13 cellular contexts compared by ENCODE assay signal in genomic region chr13:39892731-39893293, GRCh38.
A peak's percentile ranks its signal among the peaks of the same experiment; 100 is the strongest.
DNase-seq lines count a peak whose midpoint lies in the region; ATAC-seq and TF ChIP-seq lines count a peak whose summit lies in the region.
"Had no signal": no experiment of that assay in that cellular context is flagged by ENCODE, and none has a peak within 500 bp of the region (broad histone marks: within the 10 kb centered on the region; RNA-seq: fewer than 3 reads in every experiment).

No MANE protein-coding gene starts in this region.

- H3K4me2 ChIP-seq in hepatocyte: no peak overlapping the region

- peak; percentile 70 to 94 (median 84) for ATAC-seq in heart right ventricle
- ATAC-seq: stimulated activated memory B cell treated with anti-CD40 and anti-IgM and Interleukin-4, amounts not matched to agents 10 μg/mL and 1 μg/mL and 100 μg/mL, for 72 hours had no signal

- peak overlapping the region; percentile 97 for H3K27ac ChIP-seq in SK-N-MC
- peak overlapping the region in 9 of 10 donors; percentile 18 to 60 (median 39) for H3K27ac ChIP-seq in heart right ventricle
- H3K27ac ChIP-seq in hepatocyte: no peak overlapping the region

- peak overlapping the region; percentile 15 for H3K4me3 Mint-ChIP-seq in activated T-helper 2 cell treated with anti-CD3 and anti-CD28 coated beads, Interferon-gamma antibody, Interleukin-2, Interleukin-4, amounts not matched to agents 10 μg/mL and 5 μg/mL and 100 μg/mL, durations not matched to agents 14 hours and 24 hours and 36 hours (ENCODE audit: low read depth)
- peak overlapping the region; percentile 54 for H3K4me3 Mint-ChIP-seq in stimulated activated naive CD8-positive, alpha-beta T cell treated with anti-CD3 and anti-CD28 coated beads, Interleukin-15, Interleukin-2, amounts not matched to agents 100 ng/mL and 50 ng/mL, for 24 hours
- H3K4me3 Mint-ChIP-seq: HFFc6; stimulated activated memory B cell treated with anti-CD40 and anti-IgM and Interleukin-4, amounts not matched to agents 10 μg/mL and 1 μg/mL and 100 μg/mL, for 72 hours had no signal

- H3K27me3 Mint-ChIP-seq in activated T-helper 2 cell treated with anti-CD3 and anti-CD28 coated beads, Interferon-gamma antibody, Interleukin-2, Interleukin-4, amounts not matched to agents 10 μg/mL and 5 μg/mL and 100 μg/mL, durations not matched to agents 14 hours and 24 hours and 36 hours (ENCODE audit: low read depth): no peaks in the 10 kb centered on the region
- no peaks in the 10 kb centered on the region for H3K27me3 Mint-ChIP-seq in stimulated activated naive CD8-positive, alpha-beta T cell treated with anti-CD3 and anti-CD28 coated beads, Interleukin-15, Interleukin-2, amounts not matched to agents 100 ng/mL and 50 ng/mL, for 24 hours

- H3K4me1 ChIP-seq in heart right ventricle (peaks cover 0 to 32% (median 9%) of the 10 kb centered on the region in 9 donors), hepatocyte (ENCODE audit: insufficient read depth) (no peaks in the 10 kb centered on the region)

- WGBS in heart right ventricle, 2 donors: 45 to 51% methylated on average over 5 of the region's 5 CpGs
- WGBS in hepatocyte (ENCODE audit: low lambda C conversion rate, missing lambda C conversion rate): 57% methylated on average over 5 of the region's 5 CpGs

- H3K9me3 Mint-ChIP-seq in activated T-helper 2 cell treated with anti-CD3 and anti-CD28 coated beads, Interferon-gamma antibody, Interleukin-2, Interleukin-4, amounts not matched to agents 10 μg/mL and 5 μg/mL and 100 μg/mL, durations not matched to agents 14 hours and 24 hours and 36 hours: peaks cover 6% of the 10 kb centered on the region
- H3K9me3 Mint-ChIP-seq in stimulated activated naive CD8-positive, alpha-beta T cell treated with anti-CD3 and anti-CD28 coated beads, Interleukin-15, Interleukin-2, amounts not matched to agents 100 ng/mL and 50 ng/mL, for 24 hours: no peaks in the 10 kb centered on the region
- H3K9me3 Mint-ChIP-seq: HFFc6; stimulated activated memory B cell treated with anti-CD40 and anti-IgM and Interleukin-4, amounts not matched to agents 10 μg/mL and 1 μg/mL and 100 μg/mL, for 72 hours had no signal

- peaks cover 35% of the 10 kb centered on the region for H3K4me1 Mint-ChIP-seq in activated T-helper 2 cell treated with anti-CD3 and anti-CD28 coated beads, Interferon-gamma antibody, Interleukin-2, Interleukin-4, amounts not matched to agents 10 μg/mL and 5 μg/mL and 100 μg/mL, durations not matched to agents 14 hours and 24 hours and 36 hours (ENCODE audit: low read depth)
- peaks cover 25% of the 10 kb centered on the region for H3K4me1 Mint-ChIP-seq in stimulated activated naive CD8-positive, alpha-beta T cell treated with anti-CD3 and anti-CD28 coated beads, Interleukin-15, Interleukin-2, amounts not matched to agents 100 ng/mL and 50 ng/mL, for 24 hours (ENCODE audit: low read depth)
- H3K4me1 Mint-ChIP-seq: stimulated activated memory B cell treated with anti-CD40 and anti-IgM and Interleukin-4, amounts not matched to agents 10 μg/mL and 1 μg/mL and 100 μg/mL, for 72 hours had no signal

- H3K79me2 ChIP-seq in hepatocyte: no peaks in the 10 kb centered on the region

- TF ChIP-seq CTCF in heart right ventricle (IDR thresholded peaks at IDR 0.05) (no peak), hepatocyte (IDR thresholded peaks at IDR 0.05; ENCODE audit: poor library complexity) (no peak)

- H3K4me3 ChIP-seq in SK-N-MC (peak overlapping the region; percentile 72), heart right ventricle (no peak overlapping the region), hepatocyte (no peak overlapping the region)
- H3K4me3 ChIP-seq: lung had no signal

- peak; percentile 72 for DNase-seq in SK-N-MC (ENCODE audit: low read depth, low spot score)
- no peak for DNase-seq in activated T-helper 2 cell treated with anti-CD3 and anti-CD28 coated beads, Interferon-gamma antibody, Interleukin-2, Interleukin-4, amounts not matched to agents 10 μg/mL and 5 μg/mL and 100 μg/mL, durations not matched to agents 14 hours and 24 hours and 36 hours (ENCODE audit: low spot score)
- peak; percentile 21 to 59 for DNase-seq in heart right ventricle
- no peak for DNase-seq in hepatocyte (ENCODE audit: low spot score)
- no peak for DNase-seq in HPDE6-E6E7 (ENCODE audit: extremely low spot score)
- DNase-seq in AG08396 (ENCODE audit: low spot score): no peak
- DNase-seq: amniotic stem cell; HFFc6; NCI-H1105; NK-92 treated with Interleukin-12 subunit alpha and Interleukin-12 subunit beta, amount 100 ng/mL, for 24 hours had no signal

- no peaks in the 10 kb centered on the region for H4K20me1 ChIP-seq in hepatocyte (ENCODE audit: insufficient read depth, poor library complexity, severe bottlenecking)

- H3K9me2 ChIP-seq in hepatocyte (replicated peaks; ENCODE audit: insufficient read depth): no peaks in the 10 kb centered on the region

- peak overlapping the region; percentile 51 for H3K9ac ChIP-seq in SK-N-MC (ENCODE audit: insufficient read length)

- H3K27me3 ChIP-seq in heart right ventricle (no peaks in the 10 kb centered on the region), hepatocyte (no peaks in the 10 kb centered on the region)

- H3K9me3 ChIP-seq in SK-N-MC (ENCODE audit: low read depth, low read length) (no peaks in the 10 kb centered on the region), heart right ventricle (no peaks in the 10 kb centered on the region), hepatocyte (ENCODE audit: low read depth) (no peaks in the 10 kb centered on the region)

- intact Hi-C loops in activated T-helper 2 cell treated with anti-CD3 and anti-CD28 coated beads, Interferon-gamma antibody, Interleukin-2, Interleukin-4, amounts not matched to agents 10 μg/mL and 5 μg/mL and 100 μg/mL, durations not matched to agents 14 hours and 24 hours and 36 hours (cut with micrococcal nuclease): no loop called here
- intact Hi-C loops in heart right ventricle (cut with DNase I): no loop called here

- peak overlapping the region; percentile 72 for H3K27ac Mint-ChIP-seq in activated T-helper 2 cell treated with anti-CD3 and anti-CD28 coated beads, Interferon-gamma antibody, Interleukin-2, Interleukin-4, amounts not matched to agents 10 μg/mL and 5 μg/mL and 100 μg/mL, durations not matched to agents 14 hours and 24 hours and 36 hours
- peak overlapping the region; percentile 87 for H3K27ac Mint-ChIP-seq in stimulated activated naive CD8-positive, alpha-beta T cell treated with anti-CD3 and anti-CD28 coated beads, Interleukin-15, Interleukin-2, amounts not matched to agents 100 ng/mL and 50 ng/mL, for 24 hours
- H3K27ac Mint-ChIP-seq: HFFc6; stimulated activated memory B cell treated with anti-CD40 and anti-IgM and Interleukin-4, amounts not matched to agents 10 μg/mL and 1 μg/mL and 100 μg/mL, for 72 hours had no signal

- H2AFZ ChIP-seq in hepatocyte: no peak overlapping the region

- H3K36me3 ChIP-seq in SK-N-MC (ENCODE audit: insufficient read depth, low read length): no peaks in the 10 kb centered on the region
- no peaks in the 10 kb centered on the region for H3K36me3 ChIP-seq in heart right ventricle
- H3K36me3 ChIP-seq in hepatocyte (replicated peaks; ENCODE audit: insufficient read depth, low read depth): no peaks in the 10 kb centered on the region

- no peaks in the 10 kb centered on the region for H3K36me3 Mint-ChIP-seq in activated T-helper 2 cell treated with anti-CD3 and anti-CD28 coated beads, Interferon-gamma antibody, Interleukin-2, Interleukin-4, amounts not matched to agents 10 μg/mL and 5 μg/mL and 100 μg/mL, durations not matched to agents 14 hours and 24 hours and 36 hours (ENCODE audit: low read depth)
- H3K36me3 Mint-ChIP-seq in stimulated activated naive CD8-positive, alpha-beta T cell treated with anti-CD3 and anti-CD28 coated beads, Interleukin-15, Interleukin-2, amounts not matched to agents 100 ng/mL and 50 ng/mL, for 24 hours (ENCODE audit: low read depth): no peaks in the 10 kb centered on the region
- H3K36me3 Mint-ChIP-seq: stimulated activated memory B cell treated with anti-CD40 and anti-IgM and Interleukin-4, amounts not matched to agents 10 μg/mL and 1 μg/mL and 100 μg/mL, for 72 hours had no signal

Comparison
In these comparisons a context has a peak if more than half of its experiments do, and no peak if none do; other contexts are left out.
1. DNase-seq: peak in SK-N-MC (single experiment) and heart right ventricle (2 of 2); none in activated T-helper 2 cell treated with anti-CD3 and anti-CD28 coated beads, Interferon-gamma antibody, Interleukin-2, Interleukin-4, amounts not matched to agents 10 μg/mL and 5 μg/mL and 100 μg/mL, durations not matched to agents 14 hours and 24 hours and 36 hours (single experiment), hepatocyte (single experiment), HPDE6-E6E7 (single experiment) and AG08396 (single experiment).